In the genomic region with DNA sequence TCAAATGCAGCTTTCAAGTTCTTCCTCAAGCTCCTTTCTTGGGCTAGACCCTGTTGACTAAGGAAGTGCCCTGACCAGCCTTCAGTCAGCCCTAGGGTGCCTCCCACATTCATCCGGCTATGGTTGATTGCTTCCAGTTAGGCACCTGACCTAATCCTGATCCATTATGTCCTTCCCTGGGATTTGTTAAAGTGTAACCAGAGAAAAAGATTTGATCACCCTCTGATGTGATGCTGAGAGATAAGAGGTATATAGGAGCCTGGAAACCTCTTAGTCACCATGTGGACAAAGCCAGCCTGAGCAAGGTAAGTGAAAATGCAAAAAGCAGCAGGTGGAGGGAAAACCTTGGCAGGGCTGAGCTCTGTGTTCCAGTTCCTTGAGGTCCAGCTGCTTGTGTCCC, we compare ENCODE assay signal across 28 cellular contexts.
DNase-seq lines count a peak whose midpoint lies in the region; ATAC-seq, FAIRE-seq and TF ChIP-seq lines count a peak whose summit lies in the region.
"Had no signal": no experiment of that assay in that cellular context is flagged by ENCODE, and none has a peak within 500 bp of the region (broad histone marks: within the 10 kb centered on the region; RNA-seq: fewer than 3 reads in every experiment).

No MANE protein-coding gene starts in this region.

- H3K9me3 ChIP-seq in pancreas (no peaks in the 10 kb centered on the region), Karpas-422 (ENCODE audit: low read length) (no peaks in the 10 kb centered on the region), MM.1S (replicated peaks; ENCODE audit: insufficient read depth, low read length) (no peaks in the 10 kb centered on the region)
- H3K9me3 ChIP-seq: gastrocnemius medialis, right atrium auricular region, SJCRH30, suprapubic skin, upper lobe of right lung had no signal

- TF ChIP-seq CTCF in pancreas (IDR thresholded peaks at IDR 0.05) = no peak
- no peak for TF ChIP-seq CTCF in MM.1S (IDR thresholded peaks at IDR 0.05; ENCODE audit: low read length)

- H3K9me2 ChIP-seq in Karpas-422 (replicated peaks; ENCODE audit: insufficient read depth, low read length) = no peaks in the 10 kb centered on the region
- no peaks in the 10 kb centered on the region for H3K9me2 ChIP-seq in MM.1S (replicated peaks; ENCODE audit: insufficient read depth, low read length)

- ATAC-seq in pancreas (peak in 3 of 4 donors; percentile 57 to 81 (median 70)), HG02678 (IDR thresholded peaks at IDR 0.05; ENCODE audit: unreplicated experiment) (no peak)
- ATAC-seq: gastrocnemius medialis, HCT116, left lobe of liver, upper lobe of right lung, WTC11 had no signal

- no peaks in the 10 kb centered on the region for H4K20me1 ChIP-seq in Karpas-422 (ENCODE audit: insufficient read depth, low read depth, low read length)
- no peaks in the 10 kb centered on the region for H4K20me1 ChIP-seq in MM.1S (ENCODE audit: insufficient read depth, low read length)

- H3K4me2 ChIP-seq in Karpas-422 (ENCODE audit: low read depth, low read length, poor library complexity, severe bottlenecking) = no peak overlapping the region
- no peak overlapping the region for H3K4me2 ChIP-seq in MM.1S (ENCODE audit: low read depth, low read length)
- H3K4me2 ChIP-seq: smooth muscle cell had no signal

- H3K4me3 ChIP-seq in pancreas (no peak overlapping the region), Karpas-422 (ENCODE audit: low read length) (no peak overlapping the region), MM.1S (ENCODE audit: low read length) (no peak overlapping the region)
- H3K4me3 ChIP-seq: gastrocnemius medialis, right atrium auricular region, SJCRH30, smooth muscle cell, suprapubic skin, upper lobe of right lung had no signal

- no peak overlapping the region for H3K9ac ChIP-seq in Karpas-422 (ENCODE audit: low read length)
- no peak overlapping the region for H3K9ac ChIP-seq in MM.1S (ENCODE audit: low read length)
- H3K9ac ChIP-seq: parathyroid adenoma had no signal

- whole genome bisulfite sequencing in pancreas, 2 donors = 27 to 31% methylated on average over 1 of the region's 1 CpG

- DNase-seq in DMS53 treated with DMSO at 0.1 percent for 48 hours (lab: John Stamatoyannopoulos, UW; ENCODE audit: unreplicated experiment) = peak; percentile 91
- peak; percentile 45 for DNase-seq in NCI-H69 (lab: John Stamatoyannopoulos, UW)
- peak; percentile 48 for DNase-seq in glomerular visceral epithelial cell (ENCODE audit: extremely low spot score)
- DNase-seq in pancreas = no peak
- no peak for DNase-seq in Karpas-422
- DNase-seq in MM.1S = no peak
- DNase-seq: activated CD4-positive, alpha-beta T cell treated with anti-CD3 and anti-CD28 coated beads, Interleukin-2, amount 10 ng/mL, durations not matched to agents 24 days and 14 days; amygdala; C1 segment of cervical spinal cord; Calu3; gastrocnemius medialis; NCI-H1092 treated with DMSO at 0.1 percent for 48 hours; NCI-H1694 treated with DMSO at 0.1 percent for 48 hours; RPMI8226; SJCRH30; stimulated activated naive CD4-positive, alpha-beta T cell treated with Interleukin-2 at 50 U/mL for 16 hours; T1000; upper lobe of right lung had no signal

- no peak for FAIRE-seq in pancreas (lab: Jason Lieb, UNC)
- FAIRE-seq: GM18507, GM19239 had no signal

- H3K4me1 ChIP-seq in pancreas (no peaks in the 10 kb centered on the region), Karpas-422 (ENCODE audit: low read length) (no peaks in the 10 kb centered on the region), MM.1S (ENCODE audit: low read length) (no peaks in the 10 kb centered on the region)
- H3K4me1 ChIP-seq: gastrocnemius medialis, parathyroid adenoma, right atrium auricular region, SJCRH30, suprapubic skin, upper lobe of right lung had no signal

- H2AFZ ChIP-seq in Karpas-422 (ENCODE audit: low read length) = no peak overlapping the region
- no peak overlapping the region for H2AFZ ChIP-seq in MM.1S (ENCODE audit: low read length)
- H2AFZ ChIP-seq: parathyroid adenoma had no signal

- no peaks in the 10 kb centered on the region for H3K27me3 ChIP-seq in pancreas
- H3K27me3 ChIP-seq in Karpas-422 (ENCODE audit: low read length) = no peaks in the 10 kb centered on the region
- H3K27me3 ChIP-seq in MM.1S (replicated peaks; ENCODE audit: insufficient read depth, low read length) = no peaks in the 10 kb centered on the region
- H3K27me3 ChIP-seq: right atrium auricular region, SJCRH30, upper lobe of right lung had no signal

- intact Hi-C loops in pancreas (cut with DNase I) = no loop called here

- H3K27ac ChIP-seq in pancreas (no peak overlapping the region), Karpas-422 (ENCODE audit: low read length) (no peak overlapping the region), MM.1S (ENCODE audit: low read length) (no peak overlapping the region)
- H3K27ac ChIP-seq: gastrocnemius medialis, parathyroid adenoma, right atrium auricular region, SJCRH30, suprapubic skin, upper lobe of right lung had no signal

- H3F3A ChIP-seq in MM.1S (ENCODE audit: insufficient read depth, low read length) = no peaks in the 10 kb centered on the region

- H3K79me2 ChIP-seq in Karpas-422 (ENCODE audit: low read length) (no peaks in the 10 kb centered on the region), MM.1S (ENCODE audit: low read length) (no peaks in the 10 kb centered on the region)
- H3K79me2 ChIP-seq: parathyroid adenoma had no signal

- H3K36me3 ChIP-seq in pancreas = no peaks in the 10 kb centered on the region
- H3K36me3 ChIP-seq in Karpas-422 (ENCODE audit: insufficient read depth, low read length) = no peaks in the 10 kb centered on the region
- H3K36me3 ChIP-seq in MM.1S (replicated peaks; ENCODE audit: insufficient read depth, low read length) = no peaks in the 10 kb centered on the region
- H3K36me3 ChIP-seq: gastrocnemius medialis, right atrium auricular region, SJCRH30, suprapubic skin, upper lobe of right lung had no signal

Comparison
In these comparisons a context has a peak if more than half of its experiments do, and no peak if none do; other contexts are left out.
1. DNase-seq: peak in DMS53 treated with DMSO at 0.1 percent for 48 hours (single experiment), NCI-H69 (single experiment) and glomerular visceral epithelial cell (single experiment); none in pancreas (0 of 6), Karpas-422 (single experiment) and MM.1S (single experiment).